Comparison of ENCODE assay signal across 9 cellular contexts in the genomic region with DNA sequence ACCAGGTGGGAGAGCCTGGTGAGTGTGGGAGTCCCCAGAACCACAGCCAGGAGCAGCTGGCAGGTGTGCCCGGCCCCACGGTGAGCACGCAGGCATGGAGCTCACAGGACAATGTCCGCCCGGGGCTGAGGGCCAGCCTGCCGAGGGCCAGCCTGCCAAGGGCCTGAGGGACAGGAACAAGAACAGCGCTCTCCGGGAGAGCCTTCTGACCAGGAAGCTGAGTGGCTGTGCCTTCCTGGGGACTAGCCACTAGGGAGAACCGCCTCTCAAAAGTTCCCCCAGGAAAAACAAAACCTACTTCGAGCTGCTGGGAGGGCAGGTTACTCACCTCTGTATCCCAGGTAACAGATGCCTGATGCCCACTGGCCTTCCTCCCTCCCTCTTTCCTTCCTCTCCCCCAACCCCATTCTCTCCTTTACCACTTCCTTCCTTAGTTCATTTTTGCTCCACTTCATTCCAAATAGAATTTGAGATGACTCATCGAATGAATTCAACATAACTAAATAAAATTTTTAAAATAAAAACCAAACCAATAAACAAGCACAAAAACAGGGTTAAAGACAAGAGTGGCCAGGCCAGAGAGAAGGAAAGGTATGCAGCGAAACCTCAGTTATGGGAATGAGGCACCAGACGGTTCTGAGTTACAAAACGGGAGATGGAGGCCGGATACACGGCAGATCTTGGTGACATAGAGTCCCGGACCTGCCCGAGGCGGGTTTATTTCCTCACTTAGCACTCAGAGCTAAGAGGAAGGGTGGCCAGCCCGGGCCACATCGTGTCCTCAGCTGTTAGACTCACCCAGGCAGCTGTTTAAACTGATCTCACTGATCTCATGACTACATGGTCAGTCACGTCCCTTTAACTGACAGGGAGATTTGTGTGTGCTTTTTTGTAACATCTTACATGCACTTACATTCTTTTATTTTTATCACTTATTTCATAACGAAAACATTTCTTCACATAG.
DNase-seq lines count a peak whose midpoint lies in the region; ATAC-seq and TF ChIP-seq lines count a peak whose summit lies in the region.
"Had no signal": no experiment of that assay in that cellular context is flagged by ENCODE, and none has a peak within 500 bp of the region (broad histone marks: within the 10 kb centered on the region; RNA-seq: fewer than 3 reads in every experiment).

No MANE protein-coding gene starts in this region.

- H3K27me3 Mint-ChIP-seq in chondrocyte (ENCODE audit: low read depth): no peaks in the 10 kb centered on the region

- DNase-seq in Right ventricle myocardium inferior (ENCODE audit: missing footprints) (peak; percentile 84), cardiac septum (ENCODE audit: low spot score) (no peak), chondrocyte (ENCODE audit: low spot score) (no peak), medulla oblongata (ENCODE audit: extremely low spot score) (peak; percentile 54), aorta (peak; percentile 89 to 91), NCI-H1105 (lab: John Stamatoyannopoulos, UW) (no peak), NCI-H1930 (lab: John Stamatoyannopoulos, UW) (no peak), T-helper 2 cell (no peak)
- DNase-seq: DND-41 had no signal

- WGBS in aorta, 2 donors: 5 to 6% methylated on average over 23 of the region's 23 CpGs

- peak overlapping the region; percentile 50 for H3K4me3 Mint-ChIP-seq in chondrocyte (ENCODE audit: unreplicated experiment)

- H3K4me1 Mint-ChIP-seq in chondrocyte (ENCODE audit: low read depth): peaks cover 98% of the 10 kb centered on the region

- no peaks in the 10 kb centered on the region for H3K36me3 ChIP-seq in aorta (ENCODE audit: control insufficient read depth in 1 of 2, insufficient read depth in 2 of 2, low read length in 1 of 2)

- intact Hi-C loops in Right ventricle myocardium inferior (cut with DNase I) (no loop called here), cardiac septum (cut with DNase I) (loop anchor here (5.0 kb wide), 1 partner anchor 119 kb away; no protein-coding TSS in a partner anchor), aorta (cut with DNase I) (loop anchor here in 1 of 2 donors (5.0 kb wide), 1 partner anchor 129 kb away; a partner anchor contains a TSS)

- peak; percentile 84 for ATAC-seq in Right ventricle myocardium inferior
- peak; percentile 76 for ATAC-seq in aorta (ENCODE audit: low FRiP score)

- H3K9me3 ChIP-seq in aorta (ENCODE audit: control insufficient read depth, low read length): no peaks in the 10 kb centered on the region

- no peak for TF ChIP-seq CTCF in chondrocyte (IDR thresholded peaks at IDR 0.05)

- peaks cover 4 to 7% of the 10 kb centered on the region in 2 donors for H3K4me1 ChIP-seq in aorta (ENCODE audit: control insufficient read depth in 1 of 2, insufficient read depth in 2 of 2, low read length in 2 of 2)

- no peak overlapping the region for H3K4me3 ChIP-seq in aorta (ENCODE audit: low read length in 2 of 2)

- peak overlapping the region; percentile 99 for H3K27ac Mint-ChIP-seq in chondrocyte (ENCODE audit: unreplicated experiment)

- peak overlapping the region; percentile 0 to 89 for H3K27ac ChIP-seq in aorta (ENCODE audit: low read depth in 1 of 2, low read length in 2 of 2)

- H3K9me3 Mint-ChIP-seq in chondrocyte (ENCODE audit: low read depth): no peaks in the 10 kb centered on the region

- H3K36me3 Mint-ChIP-seq in chondrocyte (ENCODE audit: low read depth): peaks cover 10% of the 10 kb centered on the region

- no peaks in the 10 kb centered on the region for H3K27me3 ChIP-seq in aorta (ENCODE audit: control insufficient read depth in 1 of 2, insufficient read depth in 2 of 2, low read length in 1 of 2)

Comparison
In these comparisons a context has a peak if more than half of its experiments do, and no peak if none do; other contexts are left out.
1. DNase-seq: peak in Right ventricle myocardium inferior (single experiment), medulla oblongata (single experiment) and aorta (2 of 2); none in cardiac septum (single experiment), chondrocyte (single experiment), NCI-H1105 (single experiment), NCI-H1930 (0 of 2) and T-helper 2 cell (0 of 5).